ENCODE assay signal across 21 cellular contexts in genomic region chr3:41129731-41130130, GRCh38.
"Had no signal": no experiment of that assay in that cellular context is flagged by ENCODE, and none has a peak within 500 bp of the region (broad histone marks: within the 10 kb centered on the region; RNA-seq: fewer than 3 reads in every experiment).

No MANE protein-coding gene starts in this region.

- H3K4me2 ChIP-seq: hepatocyte had no signal

- H3K27ac ChIP-seq: hepatocyte, pancreas, prostate gland, testis, tibial nerve, upper lobe of right lung, vagina had no signal

- H3K4me3 ChIP-seq: hepatocyte, pancreas, prostate gland, testis, tibial nerve, upper lobe of right lung, vagina had no signal

- DNase-seq: dermis blood vessel endothelial cell; erythroblast; foreskin melanocyte; head of caudate nucleus; left colon; mesendoderm; naive B cell; occipital lobe; pancreas; retina; stimulated activated CD4-positive, alpha-beta T cell treated with anti-CD3 and anti-CD28 coated beads, Interleukin-2, amount 100 ng/mL, for 24 hours; stimulated activated CD4-positive, alpha-beta T cell treated with anti-CD3 and anti-CD28 coated beads, Interleukin-4, amount 100 ng/mL, for 4 hours; stimulated activated naive B cell treated with anti-CD40 and anti-IgM and Interleukin-4, amounts not matched to agents 10 μg/mL and 1 μg/mL and 100 μg/mL, for 72 hours; stimulated activated naive CD8-positive, alpha-beta T cell treated with anti-CD3 and anti-CD28 coated beads, Interleukin-15, amount 100 ng/mL, for 72 hours; testis; upper lobe of right lung had no signal

- ATAC-seq: left colon; pancreas; sciatic nerve; stimulated activated naive B cell treated with anti-CD40 and anti-IgM and Interleukin-4, amounts not matched to agents 10 μg/mL and 1 μg/mL and 100 μg/mL, for 72 hours; stimulated activated naive CD8-positive, alpha-beta T cell treated with anti-CD3 and anti-CD28 coated beads, Interleukin-15, amount 100 ng/mL, for 72 hours; upper lobe of right lung had no signal

- H3K79me2 ChIP-seq: hepatocyte had no signal

- H3K4me1 ChIP-seq: pancreas, prostate gland, testis, tibial nerve, upper lobe of right lung, vagina had no signal

- H3K27me3 ChIP-seq: hepatocyte, pancreas, testis, tibial nerve, upper lobe of right lung, vagina had no signal

- H3K9me3 ChIP-seq: pancreas, prostate gland, testis had no signal

- H3K36me3 ChIP-seq: pancreas, prostate gland, tibial nerve, upper lobe of right lung, vagina had no signal

- H2AFZ ChIP-seq: hepatocyte had no signal
